Comparison of ENCODE assay signal across 1 cellular context in the genomic region with DNA sequence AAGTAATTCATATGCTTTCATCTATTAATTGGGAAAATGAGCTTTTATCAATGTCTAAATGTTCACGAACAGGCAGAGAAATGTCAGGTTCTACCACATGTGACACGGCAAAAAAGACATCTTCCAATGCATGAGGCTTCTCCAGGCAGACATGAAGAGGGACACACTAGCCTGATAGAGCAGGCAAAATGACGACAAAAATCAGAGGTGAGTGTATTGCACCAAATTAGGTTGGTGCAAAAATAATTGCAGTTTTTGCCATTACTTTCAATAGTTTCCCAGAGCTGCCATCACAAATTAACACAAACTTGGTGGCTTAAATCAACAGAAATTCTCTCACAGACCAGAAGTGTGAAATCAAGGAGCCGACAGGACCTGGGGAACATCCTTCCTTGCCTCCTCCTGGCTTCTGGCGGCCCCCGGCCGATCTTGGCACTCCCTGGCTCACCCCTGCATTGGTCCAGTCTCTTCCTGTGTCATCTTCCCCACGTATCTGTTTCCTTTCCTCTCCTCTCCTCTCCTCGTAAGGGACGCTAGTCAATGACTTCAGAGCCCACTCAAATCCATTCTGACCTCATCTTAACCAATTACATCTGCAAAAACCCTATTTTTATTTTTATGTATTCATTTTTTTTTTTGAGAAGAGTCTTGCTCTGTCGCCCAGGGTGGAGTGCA.
TF ChIP-seq lines count a peak whose summit lies in the region.

No MANE protein-coding gene starts in this region.

TF ChIP-seq in GM12878, 131 proteins besides CTCF, POLR2A, EP300 and RAD21:
- TF ChIP-seq JUNB (IDR thresholded peaks at IDR 0.05) (0 out of 2 replicates have a peak, but pooled peaks have one; percentile 5), CREM (IDR thresholded peaks at IDR 0.05; ENCODE audit: low read depth) (peak; percentile 51; the same call in 1 of the 2 replicates), CREB1 (IDR thresholded peaks at IDR 0.05; ENCODE audit: low read depth) (peak; percentile 69; the same call in 1 of the 2 replicates), POLR2AphosphoS5 (IDR thresholded peaks at IDR 0.05; ENCODE audit: low read length) (0 out of 2 replicates have a peak, but pooled peaks have one; percentile 10), SUZ12 (IDR thresholded peaks at IDR 0.05; ENCODE audit: unreplicated experiment) (no peak)
- TF ChIP-seq, protein P1, sequence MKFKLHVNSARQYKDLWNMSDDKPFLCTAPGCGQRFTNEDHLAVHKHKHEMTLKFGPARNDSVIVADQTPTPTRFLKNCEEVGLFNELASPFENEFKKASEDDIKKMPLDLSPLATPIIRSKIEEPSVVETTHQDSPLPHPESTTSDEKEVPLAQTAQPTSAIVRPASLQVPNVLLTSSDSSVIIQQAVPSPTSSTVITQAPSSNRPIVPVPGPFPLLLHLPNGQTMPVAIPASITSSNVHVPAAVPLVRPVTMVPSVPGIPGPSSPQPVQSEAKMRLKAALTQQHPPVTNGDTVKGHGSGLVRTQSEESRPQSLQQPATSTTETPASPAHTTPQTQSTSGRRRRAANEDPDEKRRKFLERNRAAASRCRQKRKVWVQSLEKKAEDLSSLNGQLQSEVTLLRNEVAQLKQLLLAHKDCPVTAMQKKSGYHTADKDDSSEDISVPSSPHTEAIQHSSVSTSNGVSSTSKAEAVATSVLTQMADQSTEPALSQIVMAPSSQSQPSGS (IDR thresholded peaks at IDR 0.05; ENCODE audit: low read length) = 0 out of 2 replicates have a peak, but pooled peaks have one; percentile 5
